ENCODE assay signal across 1 cellular context in genomic region chr3:62876064-62876463, GRCh38.
TF ChIP-seq lines count a peak whose summit lies in the region.

No MANE protein-coding gene starts in this region.

TF ChIP-seq in WTC11, 78 proteins besides CTCF, POLR2A, EP300 and RAD21 (continued from another document and continues in another):
- TF ChIP-seq PRDM15 (CRISPR knock-in tag; IDR thresholded peaks at IDR 0.05) (0 out of 2 replicates have a peak, but pooled peaks have one; percentile 24), FOXJ3 (CRISPR knock-in tag; IDR thresholded peaks at IDR 0.05; ENCODE audit: borderline replicate concordance) (no peak), ATF6 (CRISPR knock-in tag; IDR thresholded peaks at IDR 0.05) (no peak), ERG (CRISPR knock-in tag; IDR thresholded peaks at IDR 0.05) (no peak), USF2 (CRISPR knock-in tag; IDR thresholded peaks at IDR 0.05) (no peak), ATF3 (CRISPR knock-in tag; conservative IDR thresholded peaks at IDR 0.05) (no peak), CBFB (CRISPR knock-in tag; IDR thresholded peaks at IDR 0.05; ENCODE audit: low read depth) (no peak), ZNF512 (CRISPR knock-in tag; IDR thresholded peaks at IDR 0.05; ENCODE audit: borderline replicate concordance) (no peak), ESRRA (CRISPR knock-in tag; IDR thresholded peaks at IDR 0.05; ENCODE audit: borderline replicate concordance) (peak; percentile 39; the same call in 1 of the 2 replicates), FOXK1 (CRISPR knock-in tag; IDR thresholded peaks at IDR 0.05) (peak; percentile 95), ZNF671 (CRISPR knock-in tag; IDR thresholded peaks at IDR 0.05) (no peak), SOX15 (CRISPR knock-in tag; IDR thresholded peaks at IDR 0.05) (no peak), ARID4B (CRISPR knock-in tag; IDR thresholded peaks at IDR 0.05; ENCODE audit: borderline replicate concordance) (peak; percentile 98), ATF2 (CRISPR knock-in tag; IDR thresholded peaks at IDR 0.05; ENCODE audit: borderline replicate concordance, low read depth) (no peak), ELF4 (CRISPR knock-in tag; IDR thresholded peaks at IDR 0.05; ENCODE audit: low read depth) (no peak), ATF1 (CRISPR knock-in tag; IDR thresholded peaks at IDR 0.05) (no peak), E2F4 (CRISPR knock-in tag; IDR thresholded peaks at IDR 0.05; ENCODE audit: borderline replicate concordance, low read depth) (no peak), CDX4 (CRISPR knock-in tag; IDR thresholded peaks at IDR 0.05; ENCODE audit: borderline replicate concordance) (no peak), RORB (CRISPR knock-in tag; IDR thresholded peaks at IDR 0.05) (no peak), PRRX2 (CRISPR knock-in tag; IDR thresholded peaks at IDR 0.05) (no peak), IRF2 (CRISPR knock-in tag; IDR thresholded peaks at IDR 0.05; ENCODE audit: borderline replicate concordance, low read depth) (no peak), RELA (CRISPR knock-in tag; IDR thresholded peaks at IDR 0.05; ENCODE audit: borderline replicate concordance) (no peak), JAZF1 (CRISPR knock-in tag; IDR thresholded peaks at IDR 0.05) (no peak), ZSCAN18 (CRISPR knock-in tag; IDR thresholded peaks at IDR 0.05) (no peak), GABPB1 (CRISPR knock-in tag; IDR thresholded peaks at IDR 0.05) (no peak), ZBTB21 (CRISPR knock-in tag; IDR thresholded peaks at IDR 0.05; ENCODE audit: borderline replicate concordance) (peak; percentile 77; the same call in 1 of the 2 replicates), ZNF121 (CRISPR knock-in tag; IDR thresholded peaks at IDR 0.05) (peak; percentile 84), HMGXB4 (CRISPR knock-in tag; IDR thresholded peaks at IDR 0.05) (no peak), JUN (CRISPR knock-in tag; IDR thresholded peaks at IDR 0.05) (peak; percentile 74; the same call in 1 of the 2 replicates)
